In the genomic region with DNA sequence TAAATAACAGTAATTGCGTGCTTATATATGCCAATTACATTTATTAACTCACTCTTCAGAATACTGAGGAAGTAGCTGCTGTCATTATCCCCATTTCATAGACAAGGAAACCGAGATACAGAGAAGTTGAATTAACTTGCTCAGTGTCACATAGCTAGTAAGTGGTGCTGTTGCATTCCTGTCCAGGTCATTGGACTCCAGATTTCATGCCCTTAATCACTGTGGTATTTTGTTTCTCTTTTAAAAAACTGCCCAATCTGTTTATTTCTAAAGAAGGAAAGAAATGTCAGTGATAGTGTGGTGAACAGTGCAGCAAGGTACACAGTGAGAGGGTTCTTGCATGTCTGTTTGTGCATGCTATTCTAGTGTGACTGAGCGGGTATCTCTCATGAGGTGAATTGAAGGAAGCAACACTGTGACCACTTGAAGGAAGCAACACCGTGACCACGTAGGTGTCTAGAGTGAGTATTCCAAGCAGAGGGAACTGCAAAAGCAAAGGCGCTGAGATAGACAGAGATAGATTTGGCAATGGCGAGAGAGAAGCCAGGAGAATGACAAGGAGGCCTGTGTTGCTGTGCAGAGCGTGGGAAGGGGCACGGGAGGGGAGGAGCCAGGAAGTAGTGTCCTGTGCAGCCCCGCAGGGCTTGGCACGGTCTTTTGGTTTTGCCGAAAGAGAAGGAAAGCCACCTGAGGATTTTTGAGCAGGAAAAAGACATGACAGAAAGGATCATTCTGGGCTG, we compare ENCODE assay signal across 28 cellular contexts.
DNase-seq lines count a peak whose midpoint lies in the region; ATAC-seq and TF ChIP-seq lines count a peak whose summit lies in the region.
"Had no signal": no experiment of that assay in that cellular context is flagged by ENCODE, and none has a peak within 500 bp of the region (broad histone marks: within the 10 kb centered on the region; RNA-seq: fewer than 3 reads in every experiment).

No MANE protein-coding gene starts in this region.

- H3K4me1 ChIP-seq in sigmoid colon: no peaks in the 10 kb centered on the region
- H3K4me1 ChIP-seq: psoas muscle had no signal

- ATAC-seq in sciatic nerve (peak; percentile 38), GM21381 (IDR thresholded peaks at IDR 0.05; ENCODE audit: unreplicated experiment) (no peak)
- ATAC-seq: activated CD8-positive, alpha-beta memory T cell treated with anti-CD3 and anti-CD28 coated beads, Interleukin-2, amount 10 ng/mL, durations not matched to agents 7 days and 5 days; activated T-cell treated with anti-CD3 and anti-CD28 coated beads, Interleukin-2, amount 50 U/mL, for 4 hours; HCT116; HepG2; psoas muscle had no signal

- no peaks in the 10 kb centered on the region for H3K36me3 ChIP-seq in brain microvascular endothelial cell (replicated peaks)
- H3K36me3 ChIP-seq in sigmoid colon: no peaks in the 10 kb centered on the region

- H3K27me3 ChIP-seq in brain microvascular endothelial cell (replicated peaks) (no peaks in the 10 kb centered on the region), dorsolateral prefrontal cortex (no peaks in the 10 kb centered on the region), sigmoid colon (no peaks in the 10 kb centered on the region)

- in situ Hi-C loops in brain microvascular endothelial cell (cut with HindIII; ENCODE audit: low pct_ligation_motif_present, low sequenced_read_pairs): loop anchor here (25.0 kb wide), 1 partner anchor 169 kb away; a partner anchor contains a TSS

- intact Hi-C loops in sciatic nerve (cut with DNase I) (no loop called here), dorsolateral prefrontal cortex (cut with DNase I) (no loop called here), sigmoid colon (cut with DNase I) (no loop called here)

- no peak overlapping the region for H3K4me3 ChIP-seq in brain microvascular endothelial cell (ENCODE audit: low read depth, low read length)
- H3K4me3 ChIP-seq in dorsolateral prefrontal cortex: no peak overlapping the region
- no peak overlapping the region for H3K4me3 ChIP-seq in sigmoid colon
- H3K4me3 ChIP-seq: psoas muscle had no signal

- DNase-seq in NCI-H187 treated with DMSO at 0.1 percent for 48 hours (lab: John Stamatoyannopoulos, UW): peak; percentile 66
- peak; percentile 12 for DNase-seq in brain microvascular endothelial cell
- peak; percentile 27 for DNase-seq in fibroblast of peridontal ligament (ENCODE audit: extremely low read depth)
- DNase-seq in sciatic nerve (ENCODE audit: low spot score): no peak
- DNase-seq in dorsolateral prefrontal cortex: no peak
- no peak for DNase-seq in sigmoid colon
- DNase-seq: activated CD4-positive, alpha-beta T cell treated with anti-CD3 and anti-CD28 coated beads, Interleukin-2, amount 50 U/mL, for 4 hours; activated CD8-positive, alpha-beta memory T cell treated with anti-CD3 and anti-CD28 coated beads, Interleukin-2, amount 10 ng/mL, durations not matched to agents 7 days and 5 days; activated gamma-delta T cell treated with Interleukin-2 at 50 U/mL for 16 hours; activated naive CD8-positive, alpha-beta T cell treated with anti-CD3 and anti-CD28 coated beads, Interleukin-2, amount 10 ng/mL, durations not matched to agents 7 days and 5 days; activated T-cell treated with anti-CD3 and anti-CD28 coated beads, Interleukin-2, amount 50 U/mL, for 4 hours; CD8-positive, alpha-beta memory T cell; cerebellar nuclear complex; DMS153; GDM1; midbrain; MV-4-11; naive B cell; NCI-H1436 treated with DMSO at 0.1 percent for 48 hours; NCI-H446; NCI-H82; nucleus accumbens; psoas muscle; stimulated activated CD4-positive, alpha-beta T cell treated with anti-CD3 and anti-CD28 coated beads, Interleukin-4, amount 100 ng/mL, for 4 hours; trophoblast cell had no signal

- 93 to 95% methylated on average over 12 of the region's 12 CpGs for WGBS in sigmoid colon, 2 donors

- H3K27ac ChIP-seq in brain microvascular endothelial cell: no peak overlapping the region
- no peak overlapping the region for H3K27ac ChIP-seq in dorsolateral prefrontal cortex
- H3K27ac ChIP-seq in sigmoid colon: no peak overlapping the region
- H3K27ac ChIP-seq: psoas muscle had no signal

- TF ChIP-seq EP300 in sigmoid colon (IDR thresholded peaks at IDR 0.05): no peak

- TF ChIP-seq CTCF in brain microvascular endothelial cell (IDR thresholded peaks at IDR 0.05; ENCODE audit: low read depth, low read length, missing control alignments): no peak
- TF ChIP-seq CTCF in dorsolateral prefrontal cortex (IDR thresholded peaks at IDR 0.05 in 54 of 56, conservative IDR thresholded peaks at IDR 0.05 in 2 of 56; ENCODE audit: low read depth in 1 of 56, partially characterized antibody in 56 of 56): no peak
- no peak for TF ChIP-seq CTCF in sigmoid colon (IDR thresholded peaks at IDR 0.05)

- H3K9me3 ChIP-seq in sigmoid colon: no peaks in the 10 kb centered on the region
- H3K9me3 ChIP-seq: psoas muscle had no signal

- TF ChIP-seq POLR2A in sigmoid colon (IDR thresholded peaks at IDR 0.05): no peak

Comparison
In these comparisons a context has a peak if more than half of its experiments do, and no peak if none do; other contexts are left out.
1. DNase-seq: peak in NCI-H187 treated with DMSO at 0.1 percent for 48 hours (single experiment), brain microvascular endothelial cell (single experiment) and fibroblast of peridontal ligament (single experiment); none in sciatic nerve (single experiment), dorsolateral prefrontal cortex (0 of 10) and sigmoid colon (single experiment).